28 cellular contexts compared by ENCODE assay signal in genomic region chr10:105756386-105756785, GRCh38.
"Had no signal": no experiment of that assay in that cellular context is flagged by ENCODE, and none has a peak within 500 bp of the region (broad histone marks: within the 10 kb centered on the region; RNA-seq: fewer than 3 reads in every experiment).

No MANE protein-coding gene starts in this region.

- H3K27ac ChIP-seq: brain microvascular endothelial cell, colonic mucosa, epithelial cell of prostate, esophagus squamous epithelium, gastroesophageal sphincter, WERI-Rb-1 had no signal

- H3K4me1 ChIP-seq: colonic mucosa, esophagus squamous epithelium, gastroesophageal sphincter had no signal

- H3K27me3 ChIP-seq: brain microvascular endothelial cell, colonic mucosa, esophagus squamous epithelium, gastroesophageal sphincter had no signal

- ATAC-seq: activated CD4-positive, CD25-positive, alpha-beta regulatory T cell treated with anti-CD3 and anti-CD28 coated beads, Interleukin-2, amount 50 U/mL, for 24 hours; activated CD8-positive, alpha-beta T cell treated with anti-CD3 and anti-CD28 coated beads for 36 hours; activated T-cell treated with anti-CD3 and anti-CD28 coated beads, Interleukin-2, amount 50 U/mL, for 4 hours; activated T-helper 17 cell treated with anti-CD3 and anti-CD28 coated beads, Interleukin-2, amount 50 U/mL, for 72 hours; gastroesophageal sphincter; T-helper 17 cell had no signal

- DNase-seq: activated B cell treated with CpG ODN at 0.5 μM for 24 hours; activated CD4-positive, alpha-beta T cell treated with anti-CD3 and anti-CD28 coated beads for 48 hours; activated CD4-positive, alpha-beta T cell treated with anti-CD3 and anti-CD28 coated beads, Interleukin-2, amount 50 U/mL, for 1 hour; activated CD4-positive, alpha-beta T cell treated with anti-CD3 and anti-CD28 coated beads, Interleukin-2, amount 50 U/mL, for 48 hours; activated CD8-positive, alpha-beta memory T cell treated with anti-CD3 and anti-CD28 coated beads for 24 hours; activated CD8-positive, alpha-beta T cell treated with anti-CD3 and anti-CD28 coated beads for 36 hours; activated effector memory CD4-positive, alpha-beta T cell treated with Interleukin-2 at 50 U/mL for 16 hours; activated gamma-delta T cell treated with Interleukin-2 at 50 U/mL for 16 hours; activated naive CD4-positive, alpha-beta T cell treated with anti-CD3 and anti-CD28 coated beads, Interleukin-2, amount 50 U/mL, for 16 hours; activated naive CD4-positive, alpha-beta T cell treated with Interleukin-2 at 50 U/mL for 16 hours; activated T-cell treated with anti-CD3 and anti-CD28 coated beads, Interleukin-2, amount 50 U/mL, for 4 hours; amniotic stem cell; anterior cingulate cortex; brain microvascular endothelial cell; central memory CD4-positive, alpha-beta T cell; cerebellar nuclear complex; colonic mucosa; effector CD8-positive, alpha-beta T cell; esophagus squamous epithelium; foreskin melanocyte; T-helper 1 cell; T-helper 17 cell; T1000; WERI-Rb-1 had no signal

- H3K4me3 ChIP-seq: colonic mucosa, esophagus squamous epithelium, gastroesophageal sphincter had no signal

- H3K36me3 ChIP-seq: brain microvascular endothelial cell, colonic mucosa, esophagus squamous epithelium, gastroesophageal sphincter, WERI-Rb-1 had no signal

- H3K9me3 ChIP-seq: colonic mucosa, esophagus squamous epithelium, gastroesophageal sphincter had no signal
